Comparison of ENCODE assay signal across 9 cellular contexts in the genomic region with DNA sequence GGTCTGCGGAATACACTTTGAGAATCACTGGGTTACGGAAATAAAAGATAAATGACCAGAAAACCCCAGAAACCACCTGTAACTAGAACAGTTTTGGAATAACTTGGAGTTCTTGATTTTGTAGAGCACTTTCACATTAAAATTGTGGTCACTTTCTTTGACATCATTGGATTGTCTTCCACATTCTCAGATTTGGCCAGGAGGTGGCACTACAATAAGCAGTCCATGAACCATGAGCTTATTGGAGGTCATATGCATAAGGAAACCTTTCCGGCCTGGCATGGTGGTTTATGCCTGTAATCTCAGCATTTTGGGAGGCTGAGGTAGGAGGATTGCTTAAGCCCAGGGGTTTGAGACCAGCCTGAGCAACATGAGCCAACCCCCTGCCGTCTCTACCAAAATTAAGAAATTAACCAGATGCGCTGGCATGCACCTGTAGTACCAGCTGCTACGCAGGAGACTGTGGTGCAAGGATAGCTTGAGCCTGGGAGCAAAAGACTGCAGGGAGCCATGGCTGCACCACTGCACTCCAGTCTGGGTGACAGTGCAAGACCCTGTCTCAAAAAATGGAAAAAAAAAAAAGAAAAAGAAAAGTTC.
DNase-seq lines count a peak whose midpoint lies in the region; ATAC-seq, FAIRE-seq and TF ChIP-seq lines count a peak whose summit lies in the region.
"Had no signal": no experiment of that assay in that cellular context is flagged by ENCODE, and none has a peak within 500 bp of the region (broad histone marks: within the 10 kb centered on the region; RNA-seq: fewer than 3 reads in every experiment).

No MANE protein-coding gene starts in this region.

- TF ChIP-seq POLR2A in Peyer's patch (IDR thresholded peaks at IDR 0.05), result no peak

- no peak overlapping the region for H3K27ac ChIP-seq in AG04450 (ENCODE audit: low read depth, low read length)
- no peak overlapping the region for H3K27ac ChIP-seq in Peyer's patch
- H3K27ac ChIP-seq: neutrophil had no signal

- H3K27me3 ChIP-seq in AG04450 (ENCODE audit: control insufficient read depth, insufficient read depth, low read length) (no peaks in the 10 kb centered on the region), Peyer's patch (no peaks in the 10 kb centered on the region), bronchial epithelial cell (ENCODE audit: control insufficient read depth, insufficient read depth, low read length) (peaks cover 2% of the 10 kb centered on the region)
- H3K27me3 ChIP-seq: neutrophil had no signal

- no peaks in the 10 kb centered on the region for H3K4me1 Mint-ChIP-seq in memory B cell

- H3K27me3 Mint-ChIP-seq in memory B cell, result peaks cover 6% of the 10 kb centered on the region

- CTCF ChIA-PET in AG04450 (lab: Charles Lee) (interaction anchor here (0.6 to 1.5 kb wide), 15 partner anchors 9 to 782 kb away, joined by 3 to 15 read pairs (median 4); partner anchors contain the start of gene CAND1), GM10248 (lab: Yijun Ruan, JAX) (interaction anchor here (0.5 to 3.9 kb wide), 19 partner anchors 9 to 784 kb away, joined by 3 to 16 read pairs (median 4); no protein-coding TSS in a partner anchor)

- DNase-seq in AG04450 (ENCODE audit: low read depth, low spot score) (no peak), GM10248 (ENCODE audit: extremely low spot score) (peak; percentile 29), Peyer's patch (peak in 1 of 3 donors; percentile 64), bronchial epithelial cell (ENCODE audit: low read depth) (peak; percentile 48), memory B cell (ENCODE audit: low spot score in 2 of 2) (peak; percentile 16 to 20), urothelium cell line (ENCODE audit: low spot score) (peak; percentile 4), NCI-H524 treated with DMSO at 0.1 percent for 48 hours (lab: John Stamatoyannopoulos, UW) (no peak)

- no peaks in the 10 kb centered on the region for H3K36me3 ChIP-seq in Peyer's patch
- H3K36me3 ChIP-seq in bronchial epithelial cell (ENCODE audit: control insufficient read depth, insufficient read depth, low read length), result no peaks in the 10 kb centered on the region
- H3K36me3 ChIP-seq: neutrophil had no signal

- H3K4me3 Mint-ChIP-seq in memory B cell, result no peak overlapping the region

- TF ChIP-seq CTCF in AG04450 (IDR thresholded peaks at IDR 0.05; ENCODE audit: low read depth, low read length) (peak; percentile 60), GM10248 (IDR thresholded peaks at IDR 0.05; ENCODE audit: control extremely low read depth, extremely low read depth, low read depth, missing control alignments) (peak; percentile 53), Peyer's patch (IDR thresholded peaks at IDR 0.05) (peak in 4 of 6 experiments; percentile 43 to 58 (median 50)), bronchial epithelial cell (IDR thresholded peaks at IDR 0.05; ENCODE audit: insufficient read depth, low read length, severe bottlenecking) (peak; percentile 62)

- no peaks in the 10 kb centered on the region for H3K9me3 ChIP-seq in AG04450 (ENCODE audit: control insufficient read depth, insufficient read depth, low read length)
- H3K9me3 ChIP-seq in Peyer's patch, result no peaks in the 10 kb centered on the region
- H3K9me3 ChIP-seq: neutrophil had no signal

- H3K36me3 Mint-ChIP-seq in memory B cell, result no peaks in the 10 kb centered on the region

- H3K4me3 ChIP-seq in AG04450 (ENCODE audit: low read depth, low read length) (no peak overlapping the region), Peyer's patch (no peak overlapping the region), bronchial epithelial cell (ENCODE audit: low read depth, low read length) (no peak overlapping the region)

- no peaks in the 10 kb centered on the region for H3K9me3 Mint-ChIP-seq in memory B cell

- peak; percentile 58 for ATAC-seq in HG02938 (IDR thresholded peaks at IDR 0.05; ENCODE audit: unreplicated experiment)
- peak; percentile 52 for ATAC-seq in memory B cell (ENCODE audit: low read depth)

- FAIRE-seq in bronchial epithelial cell (lab: Jason Lieb, UNC) (no peak), urothelium cell line (lab: Jason Lieb, UNC) (no peak)

- POLR2A ChIA-PET in AG04450 (lab: Yijun Ruan, JAX), result no interaction called here
- POLR2A ChIA-PET in GM10248 (lab: Yijun Ruan, JAX), result no interaction called here

- H3K4me1 ChIP-seq in Peyer's patch, result no peaks in the 10 kb centered on the region

- no peak overlapping the region for H3K27ac Mint-ChIP-seq in memory B cell

Comparison
In these comparisons a context has a peak if more than half of its experiments do, and no peak if none do; other contexts are left out.
1. DNase-seq: peak in GM10248 (single experiment), bronchial epithelial cell (single experiment), memory B cell (2 of 2) and urothelium cell line (single experiment); none in AG04450 (single experiment) and NCI-H524 treated with DMSO at 0.1 percent for 48 hours (single experiment).
2. Peak in every context shown above with its lines, with median percentiles within 50 percentile points of each other: CTCF ChIP-seq.